Comparison of ENCODE assay signal across 8 cellular contexts in the genomic region with DNA sequence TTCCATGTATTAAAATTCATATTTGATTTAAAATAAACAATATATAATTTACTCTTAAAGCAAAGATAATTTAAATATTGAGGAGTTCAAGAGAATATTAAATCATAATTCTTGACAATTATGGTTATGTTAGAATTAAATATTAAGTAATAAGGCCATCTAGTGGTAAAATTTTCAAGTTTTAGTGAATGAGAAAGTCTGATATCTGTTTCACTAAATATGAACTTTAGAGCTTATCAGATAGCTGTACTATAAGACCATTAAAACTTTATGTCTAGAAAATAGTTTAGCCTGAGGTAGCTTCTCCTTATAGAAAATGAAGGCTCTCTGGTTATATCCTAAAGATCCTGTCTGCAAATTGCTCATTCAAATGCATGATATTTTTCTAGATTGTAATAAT.
A peak's percentile ranks its signal among the peaks of the same experiment; 100 is the strongest.
DNase-seq lines count a peak whose midpoint lies in the region; ATAC-seq, FAIRE-seq and TF ChIP-seq lines count a peak whose summit lies in the region.
"Not testable (repeated sequence)": the region's sequence is repeated elsewhere in the genome, so short reads cannot be mapped to it uniquely, and the experiment has no call there.

No MANE protein-coding gene starts in this region.

- not testable (repeated sequence) for H3K79me1 ChIP-seq in IMR-90 (ENCODE audit: low read depth in 1 of 2, low read length in 2 of 2)

- H3K9me3 ChIP-seq in IMR-90 (ENCODE audit: control insufficient read depth, insufficient read depth, low read length); astrocyte (ENCODE audit: insufficient read depth, low read depth, low read length); fibroblast of lung (ENCODE audit: control insufficient read depth, insufficient read depth, low read depth, low read length); smooth muscle cell (replicated peaks; ENCODE audit: low read depth): not testable (repeated sequence)

- 0 out of 2 replicates have a peak, but pooled peaks have one; percentile 7 for TF ChIP-seq RAD21 in IMR-90 (IDR thresholded peaks at IDR 0.05; ENCODE audit: low read length)

- H3F3A ChIP-seq in smooth muscle cell (ENCODE audit: low read depth) = not testable (repeated sequence)

- POLR2A ChIA-PET in IMR-90 (lab: Charles Lee; ENCODE audit: unreplicated experiment) = not testable (repeated sequence)

- in situ Hi-C loops in IMR-90 (cut with MboI; ENCODE audit: low sequenced_read_pairs) = loop anchor here (25.0 kb wide), 1 partner anchor 218 kb away; no protein-coding TSS in a partner anchor
- in situ Hi-C loops in SK-MEL-5 (cut with HindIII; ENCODE audit: low pct_unique_long_range_greater_than_20kb, low sequenced_read_pairs) = not testable (repeated sequence)

- not testable (repeated sequence) for H4K8ac ChIP-seq in IMR-90 (ENCODE audit: low read depth in 2 of 2, low read length in 2 of 2)

- not testable (repeated sequence) for H3K9me1 ChIP-seq in IMR-90 (ENCODE audit: insufficient read depth, low read length)

- not testable (repeated sequence) for H4K5ac ChIP-seq in IMR-90 (ENCODE audit: low read depth, low read length)

- H3K56ac ChIP-seq in IMR-90 (ENCODE audit: extremely low read depth, insufficient read depth, low read length) = not testable (repeated sequence)

- not testable (repeated sequence) for H3K9me3 Mint-ChIP-seq in astrocyte (ENCODE audit: unreplicated experiment)

- DNase-seq in EL = peak; percentile 0
- peak; percentile 11 for DNase-seq in IMR-90
- DNase-seq in NCI-H2107 treated with DMSO at 0.1 percent for 48 hours (lab: John Stamatoyannopoulos, UW; ENCODE audit: unreplicated experiment) = peak; percentile 7
- peak; percentile 20 for DNase-seq in SK-MEL-5 (ENCODE audit: low read depth, low spot score)
- DNase-seq in astrocyte (ENCODE audit: low read depth); smooth muscle cell (lab: John Stamatoyannopoulos, UW; ENCODE audit: unreplicated experiment): not testable (repeated sequence)
- peak; percentile 1 to 28 for DNase-seq in fibroblast of lung (ENCODE audit: low read depth in 2 of 2)
- peak; percentile 0 for DNase-seq in kidney glomerular epithelial cell (lab: John Stamatoyannopoulos, UW)

- H3K27ac ChIP-seq in IMR-90 (ENCODE audit: insufficient read depth, low read length); astrocyte (ENCODE audit: low read depth, low read length); fibroblast of lung (ENCODE audit: insufficient read depth, low read length); smooth muscle cell (ENCODE audit: low read depth): not testable (repeated sequence)

- H3K9ac ChIP-seq in IMR-90 (ENCODE audit: low read depth, low read length); astrocyte (ENCODE audit: low read length); fibroblast of lung (ENCODE audit: insufficient read depth, low read length); smooth muscle cell (ENCODE audit: low read depth): not testable (repeated sequence)

- not testable (repeated sequence) for H3K4me3 Mint-ChIP-seq in astrocyte (ENCODE audit: unreplicated experiment)

- H2AK9ac ChIP-seq in IMR-90 (replicated peaks; ENCODE audit: low read depth, low read length, poor library complexity) = not testable (repeated sequence)

- H3K27ac Mint-ChIP-seq in astrocyte (ENCODE audit: unreplicated experiment) = not testable (repeated sequence)

- H3K4ac ChIP-seq in IMR-90 (ENCODE audit: low read depth, low read length) = not testable (repeated sequence)

- not testable (repeated sequence) for H3K4me1 Mint-ChIP-seq in astrocyte (ENCODE audit: low read depth, unreplicated experiment)

- not testable (repeated sequence) for H3K14ac ChIP-seq in IMR-90 (replicated peaks; ENCODE audit: low read depth, low read length)

- not testable (repeated sequence) for H2AFZ ChIP-seq in IMR-90 (replicated peaks; ENCODE audit: low read length, poor library complexity); astrocyte (ENCODE audit: low read depth, low read length); fibroblast of lung (ENCODE audit: low read length); smooth muscle cell (ENCODE audit: low read depth)

- CTCF ChIA-PET in IMR-90 (lab: Yijun Ruan, JAX) = not testable (repeated sequence)

- H3K27me3 ChIP-seq in IMR-90 (ENCODE audit: control insufficient read depth, insufficient read depth, low read length); astrocyte (ENCODE audit: insufficient read depth, low read length); fibroblast of lung (ENCODE audit: control insufficient read depth, insufficient read depth, low read length); smooth muscle cell (ENCODE audit: low read depth): not testable (repeated sequence)

- H3K36me3 ChIP-seq in IMR-90 (ENCODE audit: control insufficient read depth, insufficient read depth, low read length); astrocyte (ENCODE audit: insufficient read depth, low read length); fibroblast of lung (ENCODE audit: control insufficient read depth, insufficient read depth, low read length); smooth muscle cell (ENCODE audit: low read depth): not testable (repeated sequence)

- dilution Hi-C loops in IMR-90 (cut with HindIII; ENCODE audit: low sequenced_read_pairs, unreplicated experiment) = not testable (repeated sequence)

- not testable (repeated sequence) for H2BK5ac ChIP-seq in IMR-90 (ENCODE audit: low read depth, low read length, poor library complexity, severe bottlenecking)

- not testable (repeated sequence) for H3K18ac ChIP-seq in IMR-90 (ENCODE audit: low read depth, low read length)

- H2BK15ac ChIP-seq in IMR-90 (ENCODE audit: low read depth, low read length) = not testable (repeated sequence)

- H3K23ac ChIP-seq in IMR-90 (ENCODE audit: low read depth, low read length) = not testable (repeated sequence)

- not testable (repeated sequence) for H3K36me3 Mint-ChIP-seq in astrocyte (ENCODE audit: low read depth, unreplicated experiment)

- H2BK20ac ChIP-seq in IMR-90 (ENCODE audit: low read depth, low read length) = not testable (repeated sequence)

- ATAC-seq in IMR-90 (ENCODE audit: low read depth) = not testable (repeated sequence)

- intact Hi-C loops in IMR-90 (cut with micrococcal nuclease) = loop anchor here (5.0 kb wide), 1 partner anchor 223 kb away; no protein-coding TSS in a partner anchor

- not testable (repeated sequence) for H3K4me1 ChIP-seq in IMR-90 (ENCODE audit: control insufficient read depth, insufficient read depth, low read length); astrocyte (ENCODE audit: insufficient read depth, low read length); fibroblast of lung (ENCODE audit: control insufficient read depth, extremely low read depth, insufficient read depth, low read length); smooth muscle cell (ENCODE audit: low read depth)

- not testable (repeated sequence) for H4K20me1 ChIP-seq in IMR-90 (ENCODE audit: insufficient read depth, low read length); astrocyte (ENCODE audit: insufficient read depth, low read length); fibroblast of lung (ENCODE audit: control insufficient read depth, extremely low read depth, insufficient read depth, low read length); smooth muscle cell (ENCODE audit: low read depth)

- TF ChIP-seq CTCF in IMR-90 (conservative IDR thresholded peaks at IDR 0.05; ENCODE audit: low read depth, low read length) (peak; percentile 16; the same call in 1 of the 2 replicates), smooth muscle cell (IDR thresholded peaks at IDR 0.05; ENCODE audit: borderline replicate concordance, insufficient read depth, poor library complexity, severe bottlenecking) (peak; percentile 18)
- not testable (repeated sequence) for TF ChIP-seq CTCF in astrocyte (IDR thresholded peaks at IDR 0.05; ENCODE audit: insufficient read depth, low read depth, low read length); fibroblast of lung (conservative IDR thresholded peaks at IDR 0.05 in 1 of 2, IDR thresholded peaks at IDR 0.05 in 1 of 2; ENCODE audit: low read depth in 1 of 2, low read length in 2 of 2)

- not testable (repeated sequence) for H3K4me3 ChIP-seq in IMR-90 (ENCODE audit: insufficient read depth, low read depth, low read length); astrocyte (ENCODE audit: insufficient read depth, low read depth, low read length); fibroblast of lung (replicated peaks in 1 of 4; ENCODE audit: control extremely low read depth in 1 of 4, insufficient read depth in 1 of 4, low read depth in 3 of 4, low read length in 4 of 4); smooth muscle cell

- H2AK5ac ChIP-seq in IMR-90 (ENCODE audit: low read depth, low read length) = not testable (repeated sequence)

- FAIRE-seq in astrocyte (lab: Jason Lieb, UNC) = peak; percentile 69

- H3K27me3 Mint-ChIP-seq in astrocyte (ENCODE audit: low read depth, unreplicated experiment) = not testable (repeated sequence)

- not testable (repeated sequence) for H3K79me2 ChIP-seq in astrocyte (ENCODE audit: insufficient read depth, low read length); fibroblast of lung (ENCODE audit: control insufficient read depth, insufficient read depth, low read length); smooth muscle cell (ENCODE audit: low read depth)

- not testable (repeated sequence) for H2BK120ac ChIP-seq in IMR-90 (ENCODE audit: low read depth, low read length)

- BruUV-seq in IMR-90 (replicated peaks; lab: Mats Ljungman, UMichigan) = not testable (repeated sequence)

- not testable (repeated sequence) for H4K91ac ChIP-seq in IMR-90 (ENCODE audit: insufficient read depth, low read depth, low read length)

- not testable (repeated sequence) for H3K4me2 ChIP-seq in IMR-90 (ENCODE audit: low read depth, low read length); astrocyte (ENCODE audit: low read length); fibroblast of lung (ENCODE audit: extremely low read depth, insufficient read depth, low read length); smooth muscle cell

- TF ChIP-seq POLR2A in IMR-90 (IDR thresholded peaks at IDR 0.05; ENCODE audit: low read depth, low read length) = not testable (repeated sequence)
